Comparison of ENCODE assay signal across 30 cellular contexts in the genomic region with DNA sequence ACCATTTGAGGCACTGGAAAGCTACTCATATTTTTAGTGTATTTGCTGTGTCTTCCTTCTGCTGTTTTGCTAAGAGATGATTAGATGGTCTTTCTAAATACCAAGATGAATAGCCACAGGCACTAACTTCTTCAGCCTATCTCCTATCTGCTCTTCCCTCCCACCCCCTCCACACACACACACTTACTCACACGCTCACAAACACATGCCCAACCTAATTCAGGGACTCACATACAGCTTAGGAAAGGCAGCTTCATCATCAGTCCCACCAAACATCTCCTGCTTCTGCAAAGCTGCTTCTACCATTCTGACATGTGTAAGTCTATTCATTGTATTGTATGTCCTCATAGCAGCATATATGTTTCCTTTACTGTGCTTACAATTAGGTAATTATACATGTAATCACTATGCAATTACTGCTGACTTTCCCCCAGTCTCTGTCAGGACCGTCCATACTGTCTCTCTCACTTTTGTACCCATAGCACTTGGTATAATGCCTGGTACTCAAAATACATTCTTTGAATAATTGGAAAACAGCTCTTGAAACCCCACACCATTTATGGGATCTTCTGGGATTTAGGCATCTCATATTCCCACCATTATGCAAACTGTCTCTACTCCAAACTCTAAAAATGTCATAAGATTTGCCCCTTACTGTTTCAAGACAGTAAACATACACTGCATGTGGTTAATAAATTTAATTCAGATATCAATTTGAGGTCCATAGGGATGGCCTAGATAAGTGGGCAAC.
DNase-seq lines count a peak whose midpoint lies in the region; ATAC-seq, FAIRE-seq and TF ChIP-seq lines count a peak whose summit lies in the region.
"Had no signal": no experiment of that assay in that cellular context is flagged by ENCODE, and none has a peak within 500 bp of the region (broad histone marks: within the 10 kb centered on the region; RNA-seq: fewer than 3 reads in every experiment).

No MANE protein-coding gene starts in this region.

- no peak overlapping the region for H3K4me3 ChIP-seq in hepatocyte
- H3K4me3 ChIP-seq: gastrocnemius medialis, MG63, prostate gland, transverse colon had no signal

- no peaks in the 10 kb centered on the region for H3K27me3 Mint-ChIP-seq in T-helper 17 cell
- H3K27me3 Mint-ChIP-seq in activated CD4-positive, alpha-beta memory T cell treated with anti-CD3 and anti-CD28 coated beads, Interleukin-2, amount 10 ng/mL, durations not matched to agents 7 days and 5 days = peaks cover 3% of the 10 kb centered on the region
- H3K27me3 Mint-ChIP-seq: activated B cell treated with CpG ODN at 0.5 μM for 24 hours; activated naive CD4-positive, alpha-beta T cell treated with anti-CD3 and anti-CD28 coated beads, Interleukin-2, amount 50 U/mL, for 24 hours; effector memory CD8-positive, alpha-beta T cell had no signal

- TF ChIP-seq CTCF in hepatocyte (IDR thresholded peaks at IDR 0.05; ENCODE audit: poor library complexity) = no peak

- peak overlapping the region; percentile 21 for H3K27ac Mint-ChIP-seq in T-helper 17 cell
- H3K27ac Mint-ChIP-seq in activated CD4-positive, alpha-beta memory T cell treated with anti-CD3 and anti-CD28 coated beads, Interleukin-2, amount 10 ng/mL, durations not matched to agents 7 days and 5 days = no peak overlapping the region
- H3K27ac Mint-ChIP-seq: activated B cell treated with CpG ODN at 0.5 μM for 24 hours; activated naive CD4-positive, alpha-beta T cell treated with anti-CD3 and anti-CD28 coated beads, Interleukin-2, amount 50 U/mL, for 24 hours; effector memory CD8-positive, alpha-beta T cell; immature natural killer cell had no signal

- H3K36me3 ChIP-seq in hepatocyte (replicated peaks; ENCODE audit: insufficient read depth, low read depth) = no peaks in the 10 kb centered on the region
- H3K36me3 ChIP-seq: gastrocnemius medialis, MG63, neutrophil, prostate gland, transverse colon had no signal

- FAIRE-seq in urothelium cell line (lab: Jason Lieb, UNC) = peak; percentile 87
- FAIRE-seq: GM19239 had no signal

- no peak overlapping the region for H3K4me3 Mint-ChIP-seq in T-helper 17 cell
- no peak overlapping the region for H3K4me3 Mint-ChIP-seq in activated CD4-positive, alpha-beta memory T cell treated with anti-CD3 and anti-CD28 coated beads, Interleukin-2, amount 10 ng/mL, durations not matched to agents 7 days and 5 days
- H3K4me3 Mint-ChIP-seq: activated B cell treated with CpG ODN at 0.5 μM for 24 hours; activated naive CD4-positive, alpha-beta T cell treated with anti-CD3 and anti-CD28 coated beads, Interleukin-2, amount 50 U/mL, for 24 hours; effector memory CD8-positive, alpha-beta T cell; immature natural killer cell had no signal

- DNase-seq in NCI-H526 (lab: John Stamatoyannopoulos, UW) = peak; percentile 28 to 51
- DNase-seq in NCI-H526 treated with DMSO at 0.1 percent for 48 hours (lab: John Stamatoyannopoulos, UW) = no peak
- DNase-seq in T-helper 17 cell = no peak
- DNase-seq in hepatocyte (ENCODE audit: low spot score) = no peak
- DNase-seq in urothelium cell line (ENCODE audit: low spot score) = no peak
- DNase-seq in activated CD4-positive, alpha-beta memory T cell treated with anti-CD3 and anti-CD28 coated beads, Interleukin-2, amount 10 ng/mL, durations not matched to agents 7 days and 5 days = no peak
- no peak for DNase-seq in 8988T
- DNase-seq: activated B cell treated with CpG ODN at 0.5 μM for 24 hours; anterior cingulate cortex; cortex of kidney; effector memory CD8-positive, alpha-beta T cell; erythroblast; gastrocnemius medialis; HCEC 1CT; hypothalamus; immature natural killer cell; KBM-7; left colon; MG63; NCI-H1105 treated with DMSO at 0.1 percent for 48 hours; SIG-M5; SW 1271; T1000; transverse colon had no signal

- H3K9me2 ChIP-seq in hepatocyte (replicated peaks; ENCODE audit: insufficient read depth) = no peaks in the 10 kb centered on the region

- no peaks in the 10 kb centered on the region for H3K79me2 ChIP-seq in hepatocyte

- POLR2A ChIA-PET in activated CD4-positive, alpha-beta memory T cell treated with anti-CD3 and anti-CD28 coated beads, Interleukin-2, amount 10 ng/mL, durations not matched to agents 7 days and 5 days (lab: Charles Lee) = interaction anchor here (0.6 to 0.8 kb wide), 2 partner anchors 8 to 19 kb away, joined by 3 read pairs; no protein-coding TSS in a partner anchor

- no peak for ATAC-seq in T-helper 17 cell
- no peak for ATAC-seq in HG02852 (IDR thresholded peaks at IDR 0.05; ENCODE audit: unreplicated experiment)
- ATAC-seq: effector memory CD8-positive, alpha-beta T cell; gastrocnemius medialis; left colon; Panc1 had no signal

- no peak overlapping the region for H2AFZ ChIP-seq in hepatocyte

- H3K9me3 Mint-ChIP-seq in activated CD4-positive, alpha-beta memory T cell treated with anti-CD3 and anti-CD28 coated beads, Interleukin-2, amount 10 ng/mL, durations not matched to agents 7 days and 5 days = no peaks in the 10 kb centered on the region
- H3K9me3 Mint-ChIP-seq: activated B cell treated with CpG ODN at 0.5 μM for 24 hours; activated naive CD4-positive, alpha-beta T cell treated with anti-CD3 and anti-CD28 coated beads, Interleukin-2, amount 50 U/mL, for 24 hours; effector memory CD8-positive, alpha-beta T cell; immature natural killer cell had no signal

- WGBS in hepatocyte (ENCODE audit: low lambda C conversion rate, missing lambda C conversion rate) = 63% methylated on average over 2 of the region's 2 CpGs

- no peak overlapping the region for H3K4me2 ChIP-seq in hepatocyte

- H3K36me3 Mint-ChIP-seq in T-helper 17 cell (ENCODE audit: low read depth) = no peaks in the 10 kb centered on the region
- H3K36me3 Mint-ChIP-seq in activated CD4-positive, alpha-beta memory T cell treated with anti-CD3 and anti-CD28 coated beads, Interleukin-2, amount 10 ng/mL, durations not matched to agents 7 days and 5 days (ENCODE audit: low read depth) = peaks cover 2% of the 10 kb centered on the region
- H3K36me3 Mint-ChIP-seq: activated naive CD4-positive, alpha-beta T cell treated with anti-CD3 and anti-CD28 coated beads, Interleukin-2, amount 50 U/mL, for 24 hours; immature natural killer cell had no signal

- H4K20me1 ChIP-seq in hepatocyte (ENCODE audit: insufficient read depth, poor library complexity, severe bottlenecking) = no peaks in the 10 kb centered on the region

- H3K27ac ChIP-seq in hepatocyte = peak overlapping the region; percentile 43
- H3K27ac ChIP-seq: gastrocnemius medialis, neutrophil, prostate gland, transverse colon had no signal

- CTCF ChIA-PET in activated CD4-positive, alpha-beta memory T cell treated with anti-CD3 and anti-CD28 coated beads, Interleukin-2, amount 10 ng/mL, durations not matched to agents 7 days and 5 days (lab: Charles Lee) = no interaction called here

- no peaks in the 10 kb centered on the region for H3K27me3 ChIP-seq in hepatocyte
- H3K27me3 ChIP-seq: gastrocnemius medialis, MG63, neutrophil, transverse colon had no signal

- H3K4me1 ChIP-seq in hepatocyte (ENCODE audit: insufficient read depth) = peaks cover 53% of the 10 kb centered on the region
- H3K4me1 ChIP-seq: prostate gland had no signal

- H3K9me3 ChIP-seq in T-helper 17 cell (ENCODE audit: control insufficient read depth, low read length, poor library complexity, severe bottlenecking) (no peaks in the 10 kb centered on the region), hepatocyte (ENCODE audit: low read depth) (no peaks in the 10 kb centered on the region)
- H3K9me3 ChIP-seq: gastrocnemius medialis, MG63, neutrophil, prostate gland, transverse colon had no signal

- H3K4me1 Mint-ChIP-seq in T-helper 17 cell = peaks cover 15% of the 10 kb centered on the region
- H3K4me1 Mint-ChIP-seq in activated CD4-positive, alpha-beta memory T cell treated with anti-CD3 and anti-CD28 coated beads, Interleukin-2, amount 10 ng/mL, durations not matched to agents 7 days and 5 days = peaks cover 3% of the 10 kb centered on the region

Comparison
In these comparisons a context has a peak if more than half of its experiments do, and no peak if none do; other contexts are left out.
1. DNase-seq: peak in NCI-H526 (2 of 2); none in NCI-H526 treated with DMSO at 0.1 percent for 48 hours (single experiment), T-helper 17 cell (0 of 3), hepatocyte (single experiment), urothelium cell line (single experiment), activated CD4-positive, alpha-beta memory T cell treated with anti-CD3 and anti-CD28 coated beads, Interleukin-2, amount 10 ng/mL, durations not matched to agents 7 days and 5 days (single experiment) and 8988T (single experiment).